Comparison of ENCODE assay signal across 14 cellular contexts in genomic region chr12:31215521-31216232, GRCh38.
DNase-seq lines count a peak whose midpoint lies in the region; FAIRE-seq and TF ChIP-seq lines count a peak whose summit lies in the region.
"Had no signal": no experiment of that assay in that cellular context is flagged by ENCODE, and none has a peak within 500 bp of the region (broad histone marks: within the 10 kb centered on the region; RNA-seq: fewer than 3 reads in every experiment).

No MANE protein-coding gene starts in this region.

- no peak overlapping the region for H3K56ac ChIP-seq in H1 (replicated peaks; ENCODE audit: insufficient read length, low read depth, low read length)

- H3K27ac ChIP-seq in MM.1S (ENCODE audit: low read length) (no peak overlapping the region), H1 (ENCODE audit: low read depth, low read length) (no peak overlapping the region), neuronal stem cell (replicated peaks; ENCODE audit: low read length) (no peak overlapping the region)
- H3K27ac ChIP-seq: ovary had no signal

- no peak for TF ChIP-seq EP300 in H1 (IDR thresholded peaks at IDR 0.05; ENCODE audit: borderline replicate concordance in 1 of 2, low read depth in 2 of 2, low read length in 2 of 2)

- H3K4me3 ChIP-seq in MM.1S (ENCODE audit: low read length) (no peak overlapping the region), H1 (ENCODE audit: extremely low read depth in 1 of 4, insufficient read depth in 2 of 4, low read depth in 3 of 4, low read length in 4 of 4) (no peak overlapping the region), neuronal stem cell (ENCODE audit: low read length in 2 of 2) (peak overlapping the region in 1 of 2 donors; percentile 60), MG63 (no peak overlapping the region)
- H3K4me3 ChIP-seq: ovary had no signal

- H3K79me2 ChIP-seq in MM.1S (ENCODE audit: low read length) (no peaks in the 10 kb centered on the region), H1 (ENCODE audit: control insufficient read depth in 1 of 2, insufficient read depth in 2 of 2, low read length in 2 of 2) (no peaks in the 10 kb centered on the region)

- peak in 1 of 2 experiments; percentile 8; a peak in 2 of 4 replicates for TF ChIP-seq RAD21 in H1 (IDR thresholded peaks at IDR 0.05 in 1 of 2, conservative IDR thresholded peaks at IDR 0.05 in 1 of 2; ENCODE audit: low read depth in 2 of 2, low read length in 2 of 2)

- H2BK120ac ChIP-seq in H1 (replicated peaks; ENCODE audit: low read depth, low read length) (no peak overlapping the region), neuronal stem cell (ENCODE audit: low read depth, low read length) (no peak overlapping the region)

- H3K9me3 ChIP-seq in MM.1S (replicated peaks; ENCODE audit: insufficient read depth, low read length) (no peaks in the 10 kb centered on the region), H1 (ENCODE audit: insufficient read depth in 2 of 2, low read depth in 1 of 2, low read length in 1 of 2) (no peaks in the 10 kb centered on the region), neuronal stem cell (replicated peaks in 1 of 2; ENCODE audit: control insufficient read depth in 2 of 2, insufficient read depth in 1 of 2, low read depth in 1 of 2, low read length in 2 of 2) (peaks cover 3% of the 10 kb centered on the region in 2 donors), MG63 (no peaks in the 10 kb centered on the region; the same call in 1 of the 2 replicates)
- H3K9me3 ChIP-seq: ovary had no signal

- H2BK20ac ChIP-seq in H1 (ENCODE audit: low read length): no peak overlapping the region

- TF ChIP-seq CTCF in MM.1S (IDR thresholded peaks at IDR 0.05; ENCODE audit: low read length) (peak; percentile 25; the same call in 1 of the 2 replicates), H1 (IDR thresholded peaks at IDR 0.05; ENCODE audit: control extremely low read depth in 1 of 3, insufficient read depth in 1 of 3, low read depth in 1 of 3, low read length in 3 of 3) (peak in 1 of 3 experiments; percentile 7; a peak in 1 of 4 replicates)

- H3K14ac ChIP-seq in H1 (ENCODE audit: insufficient read length) (no peak overlapping the region), neuronal stem cell (ENCODE audit: low read length) (peak overlapping the region; percentile 47)

- POLR2A ChIA-PET in H1 (lab: Charles Lee; ENCODE audit: partially characterized antibody): no interaction called here

- H4K20me1 ChIP-seq in MM.1S (ENCODE audit: insufficient read depth, low read length) (no peaks in the 10 kb centered on the region), H1 (replicated peaks in 1 of 2; ENCODE audit: control insufficient read depth in 1 of 2, insufficient read depth in 2 of 2, low read length in 2 of 2) (no peaks in the 10 kb centered on the region)

- H2AK5ac ChIP-seq in H1 (ENCODE audit: low read depth, low read length) (no peak overlapping the region), neuronal stem cell (ENCODE audit: low read depth, low read length) (peak overlapping the region; percentile 94)

- H3K9ac ChIP-seq in MM.1S (ENCODE audit: low read length): no peak overlapping the region
- no peak overlapping the region; a peak in 1 of 7 replicates for H3K9ac ChIP-seq in H1 (replicated peaks in 1 of 4; ENCODE audit: extremely low read depth in 1 of 4, low read depth in 3 of 4, low read length in 3 of 4)
- H3K9ac ChIP-seq in neuronal stem cell (ENCODE audit: low read depth, low read length, poor library complexity): no peak overlapping the region

- H3K4me1 ChIP-seq in MM.1S (ENCODE audit: low read length) (no peaks in the 10 kb centered on the region), H1 (replicated peaks in 1 of 4; ENCODE audit: control insufficient read depth in 3 of 4, insufficient read depth in 4 of 4, low read length in 3 of 4) (peaks cover 3 to 16% (median 8%) of the 10 kb centered on the region in 4 experiments), neuronal stem cell (ENCODE audit: control insufficient read depth in 2 of 2, insufficient read depth in 1 of 2, low read depth in 1 of 2, low read length in 2 of 2) (peaks cover 0 to 4% of the 10 kb centered on the region in 2 donors)

- no peak overlapping the region for H4K8ac ChIP-seq in H1 (ENCODE audit: extremely low read depth, insufficient read depth, low read length)
- H4K8ac ChIP-seq in neuronal stem cell (ENCODE audit: low read depth, low read length): no peak overlapping the region

- H2BK12ac ChIP-seq in H1 (ENCODE audit: low read depth, low read length) (no peak overlapping the region; the same call in 1 of the 2 replicates), neuronal stem cell (ENCODE audit: low read length) (peak overlapping the region; percentile 78)

- H2BK15ac ChIP-seq in H1 (ENCODE audit: low read length): no peak overlapping the region
- no peak overlapping the region for H2BK15ac ChIP-seq in neuronal stem cell (ENCODE audit: low read length)

- H3K23ac ChIP-seq in H1 (ENCODE audit: insufficient read length) (no peak overlapping the region), neuronal stem cell (ENCODE audit: low read depth, low read length, poor library complexity) (peak overlapping the region; percentile 92)

- H3K4ac ChIP-seq in H1 (replicated peaks; ENCODE audit: insufficient read length, low read depth, low read length) (no peak overlapping the region), neuronal stem cell (ENCODE audit: low read length) (no peak overlapping the region)

- no peak overlapping the region for H4K91ac ChIP-seq in H1 (replicated peaks; ENCODE audit: insufficient read length, low read length)
- no peak overlapping the region for H4K91ac ChIP-seq in neuronal stem cell (ENCODE audit: low read depth, low read length, poor library complexity)

- H3K4me2 ChIP-seq in MM.1S (ENCODE audit: low read depth, low read length) (no peak overlapping the region), H1 (ENCODE audit: insufficient read depth in 1 of 2, low read depth in 2 of 2, low read length in 2 of 2) (no peak overlapping the region), neuronal stem cell (ENCODE audit: insufficient read depth, low read length, poor library complexity, severe bottlenecking) (no peak overlapping the region)

- H3K23me2 ChIP-seq in H1 (ENCODE audit: low read depth, low read length): no peaks in the 10 kb centered on the region

- no peaks in the 10 kb centered on the region for H3K9me2 ChIP-seq in MM.1S (replicated peaks; ENCODE audit: insufficient read depth, low read length)

- H2BK5ac ChIP-seq in H1 (ENCODE audit: low read depth, low read length) (peak overlapping the region; percentile 40; the same call in 1 of the 2 replicates), neuronal stem cell (ENCODE audit: low read length) (no peak overlapping the region)

- H3K27me3 ChIP-seq in MM.1S (replicated peaks; ENCODE audit: insufficient read depth, low read length) (no peaks in the 10 kb centered on the region), H1 (replicated peaks in 1 of 4; ENCODE audit: control insufficient read depth in 3 of 4, extremely low read depth in 1 of 4, insufficient read depth in 3 of 4, low read length in 3 of 4) (peaks cover 0 to 4% (median 1%) of the 10 kb centered on the region in 4 experiments; a peak in 1 of 7 replicates), neuronal stem cell (ENCODE audit: control insufficient read depth in 3 of 3, insufficient read depth in 3 of 3, low read depth in 1 of 3, low read length in 3 of 3) (peaks cover 0 to 16% (median 0%) of the 10 kb centered on the region in 3 experiments), MG63 (no peaks in the 10 kb centered on the region; the same call in 1 of the 2 replicates)
- H3K27me3 ChIP-seq: ovary had no signal

- no peaks in the 10 kb centered on the region for H3K36me3 ChIP-seq in MM.1S (replicated peaks; ENCODE audit: insufficient read depth, low read length)
- H3K36me3 ChIP-seq in H1 (ENCODE audit: control insufficient read depth in 2 of 4, insufficient read depth in 4 of 4, low read length in 3 of 4): no peaks in the 10 kb centered on the region
- H3K36me3 ChIP-seq in neuronal stem cell (replicated peaks in 1 of 2; ENCODE audit: control insufficient read depth in 2 of 2, insufficient read depth in 2 of 2, low read length in 2 of 2): no peaks in the 10 kb centered on the region
- no peaks in the 10 kb centered on the region for H3K36me3 ChIP-seq in MG63
- H3K36me3 ChIP-seq: ovary had no signal

- FAIRE-seq in H1 (lab: Jason Lieb, UNC): no peak

- H3K18ac ChIP-seq in H1 (ENCODE audit: extremely low read depth, low read length) (no peak overlapping the region), neuronal stem cell (ENCODE audit: low read length) (peak overlapping the region; percentile 38)

- H2AFZ ChIP-seq in MM.1S (ENCODE audit: low read length): no peak overlapping the region
- H2AFZ ChIP-seq in H1 (ENCODE audit: low read length): no peak overlapping the region
- H2AFZ ChIP-seq in neuronal stem cell (ENCODE audit: low read length): no peak overlapping the region

- CTCF ChIA-PET in H1 (lab: Charles Lee; ENCODE audit: partially characterized antibody): interaction anchor here (1.8 to 20.4 kb wide), 3 partner anchors 11 to 24 kb away, joined by 3 to 231 read pairs (median 25); no protein-coding TSS in a partner anchor

- no peak for TF ChIP-seq POLR2A in H1 (IDR thresholded peaks at IDR 0.05; ENCODE audit: control extremely low read depth in 1 of 2, low read depth in 2 of 2, low read length in 2 of 2)

- no peak overlapping the region for H4K5ac ChIP-seq in H1 (ENCODE audit: insufficient read length, low read depth, low read length)

- H3K79me1 ChIP-seq in H1 (ENCODE audit: low read depth, low read length) (no peaks in the 10 kb centered on the region), neuronal stem cell (ENCODE audit: low read depth, low read length) (no peaks in the 10 kb centered on the region)

- DNase-seq in NCI-H345 (lab: John Stamatoyannopoulos, UW) (peak; percentile 43), NCI-H345 treated with DMSO at 0.1 percent for 48 hours (lab: John Stamatoyannopoulos, UW; ENCODE audit: unreplicated experiment) (no peak), MM.1S (peak; percentile 27), H1 (ENCODE audit: low read depth in 1 of 2, low spot score in 2 of 2) (no peak), neuronal stem cell (ENCODE audit: low spot score) (no peak), AG08395 (ENCODE audit: low spot score) (no peak), MG63 (no peak), cerebellar cortex (ENCODE audit: low spot score) (no peak)
- DNase-seq: activated naive CD4-positive, alpha-beta T cell; effector memory CD8-positive, alpha-beta T cell; HFFc6; NCI-H526 treated with DMSO at 0.1 percent for 48 hours; ovary; T1000 had no signal

- no peaks in the 10 kb centered on the region for H3F3A ChIP-seq in MM.1S (ENCODE audit: insufficient read depth, low read length)

- WGBS in H1 (ENCODE audit: extremely low coverage in 1 of 2, insufficient coverage in 1 of 2, insufficient read length in 1 of 2, insufficient replicate concordance in 2 of 2, low coverage in 1 of 2, low lambda C conversion rate in 2 of 2, missing lambda C conversion rate in 1 of 2), 2 experiments: 86% methylated on average over 6 of the region's 6 CpGs; no CpG with 5 or more reads in 1 of the 2 experiments
- no CpG with 5 or more reads among the region's 6 CpGs for WGBS in neuronal stem cell (ENCODE audit: extremely low coverage in 2 of 2, insufficient read length in 2 of 2, insufficient replicate concordance in 1 of 2), 2 donors

TF ChIP-seq in H1, 55 proteins besides CTCF, POLR2A, EP300 and RAD21 (continues in another document):
- no peak for TF ChIP-seq RBBP5 (IDR thresholded peaks at IDR 0.05; ENCODE audit: borderline replicate concordance, low read depth, low read length)
- TF ChIP-seq SUZ12 (IDR thresholded peaks at IDR 0.05; ENCODE audit: low read length): no peak
- no peak for TF ChIP-seq FOSL1 (IDR thresholded peaks at IDR 0.05; ENCODE audit: insufficient read depth, low read depth, low read length)

Comparison
In these comparisons a context has a peak if more than half of its experiments do, and no peak if none do; other contexts are left out.
1. DNase-seq: peak in NCI-H345 (single experiment) and MM.1S (single experiment); none in NCI-H345 treated with DMSO at 0.1 percent for 48 hours (single experiment), H1 (0 of 2), neuronal stem cell (single experiment), AG08395 (single experiment), MG63 (single experiment) and cerebellar cortex (single experiment).